1 cellular context compared by ENCODE assay signal in the genomic region with DNA sequence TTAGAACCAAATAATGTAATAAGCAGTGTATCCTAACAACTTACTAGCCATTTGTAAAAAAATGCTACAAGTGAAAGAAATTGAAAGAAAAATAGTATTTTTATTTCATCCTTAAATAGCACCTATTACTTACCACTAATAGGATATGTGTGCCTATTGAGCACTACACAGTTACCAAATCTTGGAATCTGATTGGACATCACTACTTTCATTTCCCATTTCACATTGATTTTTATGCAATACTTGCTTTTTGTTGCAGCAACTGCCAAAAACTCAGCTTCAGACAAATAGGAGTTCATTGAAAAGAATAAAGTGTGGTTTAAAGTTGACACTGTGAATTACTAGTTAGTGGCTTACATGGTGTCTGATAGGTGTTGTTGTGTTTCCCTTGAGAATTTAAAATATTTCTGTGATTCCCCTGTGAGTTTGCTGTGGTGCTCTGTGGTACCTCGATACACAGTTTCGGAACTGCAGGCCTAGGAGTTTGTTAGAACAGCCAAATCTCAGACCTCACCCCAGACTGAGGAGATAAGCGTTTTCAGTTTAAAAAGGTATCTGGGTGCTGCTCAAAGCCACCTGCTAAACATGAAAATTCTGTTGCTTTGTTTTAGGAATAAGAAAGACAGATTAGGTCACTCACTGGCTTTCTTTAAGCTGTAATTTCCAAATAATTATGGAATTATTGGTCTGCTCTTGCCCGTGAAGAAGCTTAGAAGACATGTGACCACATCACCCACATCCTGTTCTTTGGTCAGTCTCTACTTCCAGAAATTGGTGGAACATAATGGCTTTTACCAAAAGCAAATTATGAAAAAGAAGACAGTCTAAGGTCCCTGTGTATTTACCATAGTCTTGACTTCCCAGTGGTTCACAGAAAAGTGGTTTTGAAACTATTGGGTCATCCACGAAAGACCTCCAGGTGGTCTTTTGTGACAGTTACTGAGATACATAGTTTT.
TF ChIP-seq lines count a peak whose summit lies in the region.

No MANE protein-coding gene starts in this region.

TF ChIP-seq in GM12878, 131 proteins besides CTCF, POLR2A, EP300 and RAD21 (continued from another document and continues in another):
- TF ChIP-seq NFYA (IDR thresholded peaks at IDR 0.05; ENCODE audit: borderline replicate concordance, low read depth, low read length) (no peak), MTA3 (IDR thresholded peaks at IDR 0.05; ENCODE audit: borderline replicate concordance, low read length) (no peak), IKZF2 (IDR thresholded peaks at IDR 0.05) (peak; percentile 46 to 54), YBX1 (IDR thresholded peaks at IDR 0.05) (no peak), ZNF274 (IDR thresholded peaks at IDR 0.05; ENCODE audit: insufficient read depth, insufficient read length) (no peak), HDGF (IDR thresholded peaks at IDR 0.05) (no peak), DPF2 (IDR thresholded peaks at IDR 0.05) (peak; percentile 26; the same call in 1 of the 2 replicates), PAX8 (IDR thresholded peaks at IDR 0.05) (no peak), SREBF1 (IDR thresholded peaks at IDR 0.05; ENCODE audit: low read length) (no peak), TARDBP (IDR thresholded peaks at IDR 0.05; ENCODE audit: borderline replicate concordance) (no peak), RFX5 (IDR thresholded peaks at IDR 0.05; ENCODE audit: low read depth, low read length) (no peak), ASH2L (IDR thresholded peaks at IDR 0.05; ENCODE audit: borderline replicate concordance, low read depth) (no peak), ZZZ3 (IDR thresholded peaks at IDR 0.05; ENCODE audit: control insufficient read depth, insufficient read length, low read depth) (no peak), CHD2 (IDR thresholded peaks at IDR 0.05; ENCODE audit: borderline replicate concordance, low read depth, low read length) (peak; percentile 39; the same call in 1 of the 2 replicates), EGR1 (IDR thresholded peaks at IDR 0.05; ENCODE audit: borderline replicate concordance in 1 of 2, low read depth in 2 of 2, low read length in 2 of 2) (no peak), KDM1A (IDR thresholded peaks at IDR 0.05; ENCODE audit: borderline replicate concordance) (no peak), BCL11A (IDR thresholded peaks at IDR 0.05; ENCODE audit: low read depth, low read length) (peak; percentile 45; the same call in 1 of the 2 replicates), KAT2A (conservative IDR thresholded peaks at IDR 0.05; ENCODE audit: control insufficient read depth, low read depth, low read length) (no peak), BMI1 (IDR thresholded peaks at IDR 0.05; ENCODE audit: borderline replicate concordance) (peak; percentile 31; the same call in 1 of the 2 replicates), NBN (IDR thresholded peaks at IDR 0.05) (peak; percentile 51; the same call in 1 of the 2 replicates), CEBPB (IDR thresholded peaks at IDR 0.05; ENCODE audit: borderline replicate concordance in 1 of 2, low read depth in 2 of 2, low read length in 2 of 2) (no peak), MTA2 (IDR thresholded peaks at IDR 0.05; ENCODE audit: low read depth) (peak; percentile 80), RCOR1 (conservative IDR thresholded peaks at IDR 0.05; ENCODE audit: low read depth, low read length) (no peak), MEF2A (IDR thresholded peaks at IDR 0.05; ENCODE audit: insufficient read depth, low read depth, low read length) (no peak), CREM (IDR thresholded peaks at IDR 0.05; ENCODE audit: low read depth) (no peak), PAX5 (IDR thresholded peaks at IDR 0.05; ENCODE audit: borderline replicate concordance, low read depth, low read length) (no peak)
- TF ChIP-seq, protein P1, sequence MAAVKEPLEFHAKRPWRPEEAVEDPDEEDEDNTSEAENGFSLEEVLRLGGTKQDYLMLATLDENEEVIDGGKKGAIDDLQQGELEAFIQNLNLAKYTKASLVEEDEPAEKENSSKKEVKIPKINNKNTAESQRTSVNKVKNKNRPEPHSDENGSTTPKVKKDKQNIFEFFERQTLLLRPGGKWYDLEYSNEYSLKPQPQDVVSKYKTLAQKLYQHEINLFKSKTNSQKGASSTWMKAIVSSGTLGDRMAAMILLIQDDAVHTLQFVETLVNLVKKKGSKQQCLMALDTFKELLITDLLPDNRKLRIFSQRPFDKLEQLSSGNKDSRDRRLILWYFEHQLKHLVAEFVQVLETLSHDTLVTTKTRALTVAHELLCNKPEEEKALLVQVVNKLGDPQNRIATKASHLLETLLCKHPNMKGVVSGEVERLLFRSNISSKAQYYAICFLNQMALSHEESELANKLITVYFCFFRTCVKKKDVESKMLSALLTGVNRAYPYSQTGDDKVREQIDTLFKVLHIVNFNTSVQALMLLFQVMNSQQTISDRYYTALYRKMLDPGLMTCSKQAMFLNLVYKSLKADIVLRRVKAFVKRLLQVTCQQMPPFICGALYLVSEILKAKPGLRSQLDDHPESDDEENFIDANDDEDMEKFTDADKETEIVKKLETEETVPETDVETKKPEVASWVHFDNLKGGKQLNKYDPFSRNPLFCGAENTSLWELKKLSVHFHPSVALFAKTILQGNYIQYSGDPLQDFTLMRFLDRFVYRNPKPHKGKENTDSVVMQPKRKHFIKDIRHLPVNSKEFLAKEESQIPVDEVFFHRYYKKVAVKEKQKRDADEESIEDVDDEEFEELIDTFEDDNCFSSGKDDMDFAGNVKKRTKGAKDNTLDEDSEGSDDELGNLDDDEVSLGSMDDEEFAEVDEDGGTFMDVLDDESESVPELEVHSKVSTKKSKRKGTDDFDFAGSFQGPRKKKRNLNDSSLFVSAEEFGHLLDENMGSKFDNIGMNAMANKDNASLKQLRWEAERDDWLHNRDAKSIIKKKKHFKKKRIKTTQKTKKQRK (IDR thresholded peaks at IDR 0.05; ENCODE audit: low read depth, low read length), result no peak
- TF ChIP-seq, protein P2, sequence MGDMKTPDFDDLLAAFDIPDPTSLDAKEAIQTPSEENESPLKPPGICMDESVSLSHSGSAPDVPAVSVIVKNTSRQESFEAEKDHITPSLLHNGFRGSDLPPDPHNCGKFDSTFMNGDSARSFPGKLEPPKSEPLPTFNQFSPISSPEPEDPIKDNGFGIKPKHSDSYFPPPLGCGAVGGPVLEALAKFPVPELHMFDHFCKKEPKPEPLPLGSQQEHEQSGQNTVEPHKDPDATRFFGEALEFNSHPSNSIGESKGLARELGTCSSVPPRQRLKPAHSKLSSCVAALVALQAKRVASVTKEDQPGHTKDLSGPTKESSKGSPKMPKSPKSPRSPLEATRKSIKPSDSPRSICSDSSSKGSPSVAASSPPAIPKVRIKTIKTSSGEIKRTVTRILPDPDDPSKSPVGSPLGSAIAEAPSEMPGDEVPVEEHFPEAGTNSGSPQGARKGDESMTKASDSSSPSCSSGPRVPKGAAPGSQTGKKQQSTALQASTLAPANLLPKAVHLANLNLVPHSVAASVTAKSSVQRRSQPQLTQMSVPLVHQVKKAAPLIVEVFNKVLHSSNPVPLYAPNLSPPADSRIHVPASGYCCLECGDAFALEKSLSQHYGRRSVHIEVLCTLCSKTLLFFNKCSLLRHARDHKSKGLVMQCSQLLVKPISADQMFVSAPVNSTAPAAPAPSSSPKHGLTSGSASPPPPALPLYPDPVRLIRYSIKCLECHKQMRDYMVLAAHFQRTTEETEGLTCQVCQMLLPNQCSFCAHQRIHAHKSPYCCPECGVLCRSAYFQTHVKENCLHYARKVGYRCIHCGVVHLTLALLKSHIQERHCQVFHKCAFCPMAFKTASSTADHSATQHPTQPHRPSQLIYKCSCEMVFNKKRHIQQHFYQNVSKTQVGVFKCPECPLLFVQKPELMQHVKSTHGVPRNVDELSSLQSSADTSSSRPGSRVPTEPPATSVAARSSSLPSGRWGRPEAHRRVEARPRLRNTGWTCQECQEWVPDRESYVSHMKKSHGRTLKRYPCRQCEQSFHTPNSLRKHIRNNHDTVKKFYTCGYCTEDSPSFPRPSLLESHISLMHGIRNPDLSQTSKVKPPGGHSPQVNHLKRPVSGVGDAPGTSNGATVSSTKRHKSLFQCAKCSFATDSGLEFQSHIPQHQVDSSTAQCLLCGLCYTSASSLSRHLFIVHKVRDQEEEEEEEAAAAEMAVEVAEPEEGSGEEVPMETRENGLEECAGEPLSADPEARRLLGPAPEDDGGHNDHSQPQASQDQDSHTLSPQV (IDR thresholded peaks at IDR 0.05), result no peak
- TF ChIP-seq, protein P3, sequence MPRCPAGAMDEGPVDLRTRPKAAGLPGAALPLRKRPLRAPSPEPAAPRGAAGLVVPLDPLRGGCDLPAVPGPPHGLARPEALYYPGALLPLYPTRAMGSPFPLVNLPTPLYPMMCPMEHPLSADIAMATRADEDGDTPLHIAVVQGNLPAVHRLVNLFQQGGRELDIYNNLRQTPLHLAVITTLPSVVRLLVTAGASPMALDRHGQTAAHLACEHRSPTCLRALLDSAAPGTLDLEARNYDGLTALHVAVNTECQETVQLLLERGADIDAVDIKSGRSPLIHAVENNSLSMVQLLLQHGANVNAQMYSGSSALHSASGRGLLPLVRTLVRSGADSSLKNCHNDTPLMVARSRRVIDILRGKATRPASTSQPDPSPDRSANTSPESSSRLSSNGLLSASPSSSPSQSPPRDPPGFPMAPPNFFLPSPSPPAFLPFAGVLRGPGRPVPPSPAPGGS (IDR thresholded peaks at IDR 0.05; ENCODE audit: borderline replicate concordance, insufficient read depth, low read depth, low read length, poor library complexity, severe bottlenecking), result no peak
- TF ChIP-seq, protein P4, sequence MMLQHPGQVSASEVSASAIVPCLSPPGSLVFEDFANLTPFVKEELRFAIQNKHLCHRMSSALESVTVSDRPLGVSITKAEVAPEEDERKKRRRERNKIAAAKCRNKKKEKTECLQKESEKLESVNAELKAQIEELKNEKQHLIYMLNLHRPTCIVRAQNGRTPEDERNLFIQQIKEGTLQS (IDR thresholded peaks at IDR 0.05; ENCODE audit: borderline replicate concordance, extremely low read depth, low read depth, low read length), result no peak
- TF ChIP-seq, protein P5, sequence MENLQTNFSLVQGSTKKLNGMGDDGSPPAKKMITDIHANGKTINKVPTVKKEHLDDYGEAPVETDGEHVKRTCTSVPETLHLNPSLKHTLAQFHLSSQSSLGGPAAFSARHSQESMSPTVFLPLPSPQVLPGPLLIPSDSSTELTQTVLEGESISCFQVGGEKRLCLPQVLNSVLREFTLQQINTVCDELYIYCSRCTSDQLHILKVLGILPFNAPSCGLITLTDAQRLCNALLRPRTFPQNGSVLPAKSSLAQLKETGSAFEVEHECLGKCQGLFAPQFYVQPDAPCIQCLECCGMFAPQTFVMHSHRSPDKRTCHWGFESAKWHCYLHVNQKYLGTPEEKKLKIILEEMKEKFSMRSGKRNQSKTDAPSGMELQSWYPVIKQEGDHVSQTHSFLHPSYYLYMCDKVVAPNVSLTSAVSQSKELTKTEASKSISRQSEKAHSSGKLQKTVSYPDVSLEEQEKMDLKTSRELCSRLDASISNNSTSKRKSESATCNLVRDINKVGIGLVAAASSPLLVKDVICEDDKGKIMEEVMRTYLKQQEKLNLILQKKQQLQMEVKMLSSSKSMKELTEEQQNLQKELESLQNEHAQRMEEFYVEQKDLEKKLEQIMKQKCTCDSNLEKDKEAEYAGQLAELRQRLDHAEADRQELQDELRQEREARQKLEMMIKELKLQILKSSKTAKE (IDR thresholded peaks at IDR 0.05; ENCODE audit: low read depth, poor library complexity, severe bottlenecking), result peak; percentile 47
- TF ChIP-seq, protein P6, sequence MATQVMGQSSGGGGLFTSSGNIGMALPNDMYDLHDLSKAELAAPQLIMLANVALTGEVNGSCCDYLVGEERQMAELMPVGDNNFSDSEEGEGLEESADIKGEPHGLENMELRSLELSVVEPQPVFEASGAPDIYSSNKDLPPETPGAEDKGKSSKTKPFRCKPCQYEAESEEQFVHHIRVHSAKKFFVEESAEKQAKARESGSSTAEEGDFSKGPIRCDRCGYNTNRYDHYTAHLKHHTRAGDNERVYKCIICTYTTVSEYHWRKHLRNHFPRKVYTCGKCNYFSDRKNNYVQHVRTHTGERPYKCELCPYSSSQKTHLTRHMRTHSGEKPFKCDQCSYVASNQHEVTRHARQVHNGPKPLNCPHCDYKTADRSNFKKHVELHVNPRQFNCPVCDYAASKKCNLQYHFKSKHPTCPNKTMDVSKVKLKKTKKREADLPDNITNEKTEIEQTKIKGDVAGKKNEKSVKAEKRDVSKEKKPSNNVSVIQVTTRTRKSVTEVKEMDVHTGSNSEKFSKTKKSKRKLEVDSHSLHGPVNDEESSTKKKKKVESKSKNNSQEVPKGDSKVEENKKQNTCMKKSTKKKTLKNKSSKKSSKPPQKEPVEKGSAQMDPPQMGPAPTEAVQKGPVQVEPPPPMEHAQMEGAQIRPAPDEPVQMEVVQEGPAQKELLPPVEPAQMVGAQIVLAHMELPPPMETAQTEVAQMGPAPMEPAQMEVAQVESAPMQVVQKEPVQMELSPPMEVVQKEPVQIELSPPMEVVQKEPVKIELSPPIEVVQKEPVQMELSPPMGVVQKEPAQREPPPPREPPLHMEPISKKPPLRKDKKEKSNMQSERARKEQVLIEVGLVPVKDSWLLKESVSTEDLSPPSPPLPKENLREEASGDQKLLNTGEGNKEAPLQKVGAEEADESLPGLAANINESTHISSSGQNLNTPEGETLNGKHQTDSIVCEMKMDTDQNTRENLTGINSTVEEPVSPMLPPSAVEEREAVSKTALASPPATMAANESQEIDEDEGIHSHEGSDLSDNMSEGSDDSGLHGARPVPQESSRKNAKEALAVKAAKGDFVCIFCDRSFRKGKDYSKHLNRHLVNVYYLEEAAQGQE (IDR thresholded peaks at IDR 0.05; ENCODE audit: low read depth, low read length), result no peak
- TF ChIP-seq, protein P7, sequence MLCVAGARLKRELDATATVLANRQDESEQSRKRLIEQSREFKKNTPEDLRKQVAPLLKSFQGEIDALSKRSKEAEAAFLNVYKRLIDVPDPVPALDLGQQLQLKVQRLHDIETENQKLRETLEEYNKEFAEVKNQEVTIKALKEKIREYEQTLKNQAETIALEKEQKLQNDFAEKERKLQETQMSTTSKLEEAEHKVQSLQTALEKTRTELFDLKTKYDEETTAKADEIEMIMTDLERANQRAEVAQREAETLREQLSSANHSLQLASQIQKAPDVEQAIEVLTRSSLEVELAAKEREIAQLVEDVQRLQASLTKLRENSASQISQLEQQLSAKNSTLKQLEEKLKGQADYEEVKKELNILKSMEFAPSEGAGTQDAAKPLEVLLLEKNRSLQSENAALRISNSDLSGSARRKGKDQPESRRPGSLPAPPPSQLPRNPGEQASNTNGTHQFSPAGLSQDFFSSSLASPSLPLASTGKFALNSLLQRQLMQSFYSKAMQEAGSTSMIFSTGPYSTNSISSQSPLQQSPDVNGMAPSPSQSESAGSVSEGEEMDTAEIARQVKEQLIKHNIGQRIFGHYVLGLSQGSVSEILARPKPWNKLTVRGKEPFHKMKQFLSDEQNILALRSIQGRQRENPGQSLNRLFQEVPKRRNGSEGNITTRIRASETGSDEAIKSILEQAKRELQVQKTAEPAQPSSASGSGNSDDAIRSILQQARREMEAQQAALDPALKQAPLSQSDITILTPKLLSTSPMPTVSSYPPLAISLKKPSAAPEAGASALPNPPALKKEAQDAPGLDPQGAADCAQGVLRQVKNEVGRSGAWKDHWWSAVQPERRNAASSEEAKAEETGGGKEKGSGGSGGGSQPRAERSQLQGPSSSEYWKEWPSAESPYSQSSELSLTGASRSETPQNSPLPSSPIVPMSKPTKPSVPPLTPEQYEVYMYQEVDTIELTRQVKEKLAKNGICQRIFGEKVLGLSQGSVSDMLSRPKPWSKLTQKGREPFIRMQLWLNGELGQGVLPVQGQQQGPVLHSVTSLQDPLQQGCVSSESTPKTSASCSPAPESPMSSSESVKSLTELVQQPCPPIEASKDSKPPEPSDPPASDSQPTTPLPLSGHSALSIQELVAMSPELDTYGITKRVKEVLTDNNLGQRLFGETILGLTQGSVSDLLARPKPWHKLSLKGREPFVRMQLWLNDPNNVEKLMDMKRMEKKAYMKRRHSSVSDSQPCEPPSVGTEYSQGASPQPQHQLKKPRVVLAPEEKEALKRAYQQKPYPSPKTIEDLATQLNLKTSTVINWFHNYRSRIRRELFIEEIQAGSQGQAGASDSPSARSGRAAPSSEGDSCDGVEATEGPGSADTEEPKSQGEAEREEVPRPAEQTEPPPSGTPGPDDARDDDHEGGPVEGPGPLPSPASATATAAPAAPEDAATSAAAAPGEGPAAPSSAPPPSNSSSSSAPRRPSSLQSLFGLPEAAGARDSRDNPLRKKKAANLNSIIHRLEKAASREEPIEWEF (IDR thresholded peaks at IDR 0.05; ENCODE audit: insufficient replicate concordance, low read depth, low read length), result peak; percentile 55
